In genomic region chrX:148517191-148517590, GRCh38 we compare ENCODE assay signal across 11 cellular contexts.
"Had no signal": no experiment of that assay in that cellular context is flagged by ENCODE, and none has a peak within 500 bp of the region (broad histone marks: within the 10 kb centered on the region; RNA-seq: fewer than 3 reads in every experiment).

No MANE protein-coding gene starts in this region.

- DNase-seq: activated CD8-positive, alpha-beta memory T cell treated with anti-CD3 and anti-CD28 coated beads for 24 hours; activated naive CD4-positive, alpha-beta T cell treated with anti-CD3 and anti-CD28 coated beads for 36 hours; endodermal cell; erythroblast; hypothalamus; kidney glomerular epithelial cell; stimulated activated CD4-positive, alpha-beta T cell treated with anti-CD3 and anti-CD28 coated beads, Interleukin-15, amount 100 ng/mL, for 24 hours; stimulated activated CD4-positive, alpha-beta T cell treated with anti-CD3 and anti-CD28 coated beads, Interleukin-4, amount 100 ng/mL, for 24 hours; upper lobe of right lung had no signal

- H3K27me3 ChIP-seq: upper lobe of right lung had no signal

- H3K9me3 ChIP-seq: upper lobe of right lung had no signal

- H3K36me3 ChIP-seq: upper lobe of right lung had no signal

- H3K27ac ChIP-seq: upper lobe of right lung, VCaP had no signal

- ATAC-seq: activated T-helper 17 cell treated with anti-CD3 and anti-CD28 coated beads, Interleukin-2, amount 50 U/mL, for 72 hours; upper lobe of right lung had no signal

- H3K4me1 ChIP-seq: upper lobe of right lung had no signal

- H3K4me3 ChIP-seq: upper lobe of right lung had no signal
